Comparison of ENCODE assay signal across 8 cellular contexts in genomic region chrX:38806875-38807601, GRCh38. TPM values are rescaled to one million over a fixed set of nuclear protein-coding genes. Genes with fewer than 3 reads are reported as not detected.
DNase-seq lines count a peak whose midpoint lies in the region; ATAC-seq, FAIRE-seq and TF ChIP-seq lines count a peak whose summit lies in the region.

No MANE protein-coding gene starts in this region.

- H3K4me1 ChIP-seq in heart left ventricle, result peaks cover 0 to 44% (median 14%) of the 10 kb centered on the region in 12 donors
- H3K4me1 ChIP-seq in right cardiac atrium (ENCODE audit: control insufficient read depth, insufficient read depth, low read length), result no peaks in the 10 kb centered on the region
- peaks cover 27% of the 10 kb centered on the region for H3K4me1 ChIP-seq in HepG2 (ENCODE audit: insufficient read depth, low read length)

- H3K9me3 Mint-ChIP-seq in activated naive CD8-positive, alpha-beta T cell treated with anti-CD3 and anti-CD28 coated beads for 36 hours, result no peaks in the 10 kb centered on the region
- H3K9me3 Mint-ChIP-seq in type B pancreatic cell, result no peaks in the 10 kb centered on the region

- peak overlapping the region; percentile 89; the same call in 1 of the 2 replicates for H3K9ac ChIP-seq in HepG2 (ENCODE audit: insufficient read depth, low read depth, low read length)

- H3K27me3 ChIP-seq in heart left ventricle, result no peaks in the 10 kb centered on the region
- no peaks in the 10 kb centered on the region for H3K27me3 ChIP-seq in right cardiac atrium (ENCODE audit: control insufficient read depth, insufficient read depth)
- H3K27me3 ChIP-seq in HepG2 (ENCODE audit: control insufficient read depth in 1 of 2, insufficient read depth in 2 of 2, low read length in 2 of 2), result no peaks in the 10 kb centered on the region

- 52 to 60% (median 56%) methylated on average over 7 of the region's 7 CpGs for WGBS in heart left ventricle, 4 donors
- WGBS in right cardiac atrium, result 48% methylated on average over 7 of the region's 7 CpGs
- 2% methylated on average over 5 of the region's 7 CpGs for WGBS in HepG2 (ENCODE audit: low lambda C conversion rate)

- POLR2A ChIA-PET in HepG2 (lab: Yijun Ruan, JAX), result interaction anchor here (0.7 to 2.6 kb wide), 4 partner anchors 73 to 176 kb away, joined by 3 to 7 read pairs (median 4); no protein-coding TSS in a partner anchor

- no TSS peak for BruUV-seq in HepG2 (replicated peaks; lab: Mats Ljungman, UMichigan)

- peaks cover 4% of the 10 kb centered on the region for H3K27me3 Mint-ChIP-seq in activated naive CD8-positive, alpha-beta T cell treated with anti-CD3 and anti-CD28 coated beads for 36 hours
- H3K27me3 Mint-ChIP-seq in type B pancreatic cell, result no peaks in the 10 kb centered on the region

- FAIRE-seq in HepG2 (lab: Jason Lieb, UNC), result peak; percentile 26

- H3K27ac ChIP-seq in heart left ventricle (peak overlapping the region in 8 of 12 donors; percentile 88 to 98 (median 92)), right cardiac atrium (ENCODE audit: low read length) (no peak overlapping the region), HepG2 (ENCODE audit: extremely low read length, insufficient read depth, low read length) (peak overlapping the region; percentile 95)

- H3K4me1 Mint-ChIP-seq in activated naive CD8-positive, alpha-beta T cell treated with anti-CD3 and anti-CD28 coated beads for 36 hours, result peaks cover 32% of the 10 kb centered on the region
- H3K4me1 Mint-ChIP-seq in type B pancreatic cell (ENCODE audit: unreplicated experiment), result peaks cover 4% of the 10 kb centered on the region

- TF ChIP-seq POLR2A in heart left ventricle (IDR thresholded peaks at IDR 0.05) (no peak), HepG2 (IDR thresholded peaks at IDR 0.05; ENCODE audit: insufficient read depth in 1 of 2, low read depth in 2 of 2, low read length in 2 of 2) (no peak; a peak in 1 of 4 replicates)

- peaks cover 41% of the 10 kb centered on the region for H3K36me3 Mint-ChIP-seq in activated naive CD8-positive, alpha-beta T cell treated with anti-CD3 and anti-CD28 coated beads for 36 hours
- H3K36me3 Mint-ChIP-seq in type B pancreatic cell, result peaks cover 3% of the 10 kb centered on the region

- in situ Hi-C loops in HepG2 (cut with HindIII; ENCODE audit: extremely low pct_ligation_motif_present, low pct_unique_long_range_greater_than_20kb), result loop anchor here (25.0 kb wide), 1 partner anchor 180 kb away; no protein-coding TSS in a partner anchor

- H3K79me2 ChIP-seq in HepG2 (ENCODE audit: insufficient read depth, low read length), result peaks cover 26% of the 10 kb centered on the region

- no peak overlapping the region for H2AFZ ChIP-seq in HepG2 (ENCODE audit: low read length)

- H3K9me3 ChIP-seq in heart left ventricle, result no peaks in the 10 kb centered on the region
- H3K9me3 ChIP-seq in right cardiac atrium (ENCODE audit: control insufficient read depth, low read length), result no peaks in the 10 kb centered on the region
- H3K9me3 ChIP-seq in HepG2 (ENCODE audit: low read length), result no peaks in the 10 kb centered on the region

- CTCF ChIA-PET in HepG2 (lab: Yijun Ruan, JAX; ENCODE audit: low intra/inter-chr PET ratio, low total read pairs), result no interaction called here

- TF ChIP-seq EP300 in HepG2 (IDR thresholded peaks at IDR 0.05; ENCODE audit: low read depth in 2 of 2, low read length in 2 of 2) (no peak), HepG2 (CRISPR knock-in tag; IDR thresholded peaks at IDR 0.05; ENCODE audit: borderline replicate concordance) (no peak)

- no peaks in the 10 kb centered on the region for H3K36me3 ChIP-seq in heart left ventricle
- H3K36me3 ChIP-seq in HepG2 (replicated peaks in 1 of 2; ENCODE audit: control insufficient read depth in 1 of 2, insufficient read depth in 2 of 2, low read length in 2 of 2), result no peaks in the 10 kb centered on the region

- H3K4me2 ChIP-seq in HepG2 (ENCODE audit: low read depth, low read length), result peak overlapping the region; percentile 75

- no peak for TF ChIP-seq RAD21 in HepG2 (CRISPR knock-in tag; IDR thresholded peaks at IDR 0.05)

- ATAC-seq in heart left ventricle (no peak), right cardiac atrium (no peak), HepG2 (no peak), GM19035 (IDR thresholded peaks at IDR 0.05; ENCODE audit: unreplicated experiment) (no peak), GM18520 (IDR thresholded peaks at IDR 0.05; ENCODE audit: unreplicated experiment) (no peak)

- DNase-seq in heart left ventricle (no peak), right cardiac atrium (no peak), HepG2 (ENCODE audit: low spot score) (peak; percentile 13), type B pancreatic cell (ENCODE audit: extremely low spot score, unreplicated experiment) (no peak), glomerular visceral epithelial cell (ENCODE audit: extremely low spot score) (no peak)
- DNase-seq in activated naive CD8-positive, alpha-beta T cell treated with anti-CD3 and anti-CD28 coated beads for 36 hours, result no peak

- no peak for TF ChIP-seq CTCF in heart left ventricle (IDR thresholded peaks at IDR 0.05)
- TF ChIP-seq CTCF in HepG2 (CRISPR knock-in tag; IDR thresholded peaks at IDR 0.05), result no peak
- TF ChIP-seq CTCF in type B pancreatic cell (conservative IDR thresholded peaks at IDR 0.05), result no peak

- H3K4me3 ChIP-seq in heart left ventricle (peak overlapping the region in 9 of 12 donors; percentile 68 to 90 (median 71)), right cardiac atrium (ENCODE audit: low read length) (no peak overlapping the region), HepG2 (replicated peaks in 1 of 3; ENCODE audit: insufficient read depth in 1 of 3, low read depth in 2 of 3, low read length in 3 of 3) (peak overlapping the region in 2 of 3 experiments; percentile 57 to 87; a peak in 2 of 6 replicates)

- H3K27ac Mint-ChIP-seq in activated naive CD8-positive, alpha-beta T cell treated with anti-CD3 and anti-CD28 coated beads for 36 hours, result peak overlapping the region; percentile 94
- peak overlapping the region; percentile 40 for H3K27ac Mint-ChIP-seq in type B pancreatic cell

- intact Hi-C loops in heart left ventricle (cut with DNase I), result loop anchor here in 6 of 10 donors (10.0 kb wide), 2 partner anchors 58 to 178 kb away; no protein-coding TSS in a partner anchor
- intact Hi-C loops in right cardiac atrium (cut with DNase I), result loop anchor here in 3 of 4 donors (10.0 kb wide), 3 partner anchors 58 to 338 kb away; no protein-coding TSS in a partner anchor
- intact Hi-C loops in HepG2 (cut with micrococcal nuclease; ENCODE audit: unreplicated experiment), result no loop called here

- 0 out of 2 replicates have a peak, but pooled peaks cover 2% of the 10 kb centered on the region for H4K20me1 ChIP-seq in HepG2 (ENCODE audit: insufficient read depth, low read length)

- peak overlapping the region; percentile 95 for H3K4me3 Mint-ChIP-seq in activated naive CD8-positive, alpha-beta T cell treated with anti-CD3 and anti-CD28 coated beads for 36 hours
- peak overlapping the region; percentile 77 for H3K4me3 Mint-ChIP-seq in type B pancreatic cell

TF ChIP-seq in HepG2, 621 proteins besides CTCF, POLR2A, EP300 and RAD21 (continues in another document):
- TF ChIP-seq MTF1 (CRISPR knock-in tag; IDR thresholded peaks at IDR 0.05), result no peak
- peak; percentile 73 for TF ChIP-seq ZC3H13 (CRISPR knock-in tag; IDR thresholded peaks at IDR 0.05)
- TF ChIP-seq SOX6 (IDR thresholded peaks at IDR 0.05), result no peak
- peak; percentile 10; the same call in 1 of the 2 replicates for TF ChIP-seq SOX6 (CRISPR knock-in tag; IDR thresholded peaks at IDR 0.05)
- TF ChIP-seq ZNF580 (CRISPR knock-in tag; IDR thresholded peaks at IDR 0.05; ENCODE audit: borderline replicate concordance, low read depth), result no peak
- TF ChIP-seq SPEN (CRISPR knock-in tag; IDR thresholded peaks at IDR 0.05; ENCODE audit: low read depth), result no peak
- no peak for TF ChIP-seq ATF3 (CRISPR knock-in tag; IDR thresholded peaks at IDR 0.05)
- TF ChIP-seq GTF3A (CRISPR knock-in tag; conservative IDR thresholded peaks at IDR 0.05), result no peak

RNA-seq across cellular contexts. Expression of gene MID1IP1, which starts 5.8 kb away (rescaled TPM):
- 100 to 1,000 TPM in 1 of 9 donors, 10 to 100 TPM in 8; 21.0 to 146 (median 36.6) TPM for total RNA-seq in heart left ventricle
- polyA plus RNA-seq in heart left ventricle, result 10 to 100 TPM; 19.2 to 32.0 TPM
- 10 to 100 TPM; 22.7 to 28.5 (median 26.8) TPM for total RNA-seq in right cardiac atrium
- 28.3 TPM for polyA plus RNA-seq in right cardiac atrium
- 100 to 1,000 TPM in 1 of 2 experiments, 10 to 100 TPM in 1; 97.4 to 103 TPM for total RNA-seq in activated naive CD8-positive, alpha-beta T cell treated with anti-CD3 and anti-CD28 coated beads for 36 hours
- total RNA-seq in HepG2 (2016; rRNA removed; fragmentation: Illumina TruSeq; extraction: Trizol), result 28.9 and 35.7 TPM in 2 replicates
- 11.0 and 12.4 TPM in 2 replicates for total RNA-seq in HepG2 (2016; cell fraction: cytosol; rRNA removed; fragmentation: Illumina TruSeq; extraction: Trizol; ENCODE audit: low read depth)
- total RNA-seq in HepG2 (2016; cell fraction: insoluble cytoplasmic fraction; rRNA removed; fragmentation: Illumina TruSeq; extraction: Trizol), result 28.3 and 35.8 TPM in 2 replicates
- total RNA-seq in HepG2 (2016; cell fraction: membrane; rRNA removed; fragmentation: Illumina TruSeq; extraction: Trizol), result 24.7 and 25.8 TPM in 2 replicates
- total RNA-seq in HepG2 (2016; cell fraction: nucleus; rRNA removed; fragmentation: Illumina TruSeq; extraction: Trizol), result 18.5 and 18.6 TPM in 2 replicates
- 36.1 and 46.3 TPM in 2 replicates for polyA plus RNA-seq in HepG2 (2011; rRNA removed)
- polyA plus RNA-seq in HepG2 (2011; cell fraction: cytosol; rRNA removed), result 43.4 and 44.7 TPM in 2 replicates
- polyA plus RNA-seq in HepG2 (2011; cell fraction: nucleus; rRNA removed), result 29.8 and 32.9 TPM in 2 replicates
- 46.0 and 48.1 TPM in 2 replicates for polyA plus RNA-seq in HepG2 (2012)
- 4.4 and 5.1 TPM in 2 replicates for polyA plus RNA-seq in HepG2 (2016; cell fraction: cytosol; fragmentation: Illumina TruSeq; extraction: Trizol; ENCODE audit: low read depth)
- 28.2 and 32.4 TPM in 2 replicates for polyA plus RNA-seq in HepG2 (2016; cell fraction: insoluble cytoplasmic fraction; fragmentation: Illumina TruSeq; extraction: Trizol; ENCODE audit: low read depth)
- polyA plus RNA-seq in HepG2 (2016; cell fraction: membrane; fragmentation: Illumina TruSeq; extraction: Trizol; ENCODE audit: low read depth), result 10.8 and 11.2 TPM in 2 replicates
- 30.7 and 31.4 TPM in 2 replicates for polyA plus RNA-seq in HepG2 (2016; cell fraction: nucleus; fragmentation: Illumina TruSeq; extraction: Trizol; ENCODE audit: insufficient read depth, low read depth)
- 50.4 and 50.8 TPM in 2 replicates for polyA minus RNA-seq in HepG2 (2011; rRNA and poly(A)+ RNA removed; ENCODE audit: low replicate concordance)
- polyA minus RNA-seq in HepG2 (2011; cell fraction: cytosol; rRNA and poly(A)+ RNA removed), result 29.9 and 30.2 TPM in 2 replicates
- 16.7 and 17.3 TPM in 2 replicates for polyA minus RNA-seq in HepG2 (2011; cell fraction: nucleus; rRNA and poly(A)+ RNA removed)
- 40.4 and 43.5 TPM in 2 replicates for total RNA-seq in type B pancreatic cell (ENCODE audit: low replicate concordance)
